ENCODE assay signal across 26 cellular contexts in the genomic region with DNA sequence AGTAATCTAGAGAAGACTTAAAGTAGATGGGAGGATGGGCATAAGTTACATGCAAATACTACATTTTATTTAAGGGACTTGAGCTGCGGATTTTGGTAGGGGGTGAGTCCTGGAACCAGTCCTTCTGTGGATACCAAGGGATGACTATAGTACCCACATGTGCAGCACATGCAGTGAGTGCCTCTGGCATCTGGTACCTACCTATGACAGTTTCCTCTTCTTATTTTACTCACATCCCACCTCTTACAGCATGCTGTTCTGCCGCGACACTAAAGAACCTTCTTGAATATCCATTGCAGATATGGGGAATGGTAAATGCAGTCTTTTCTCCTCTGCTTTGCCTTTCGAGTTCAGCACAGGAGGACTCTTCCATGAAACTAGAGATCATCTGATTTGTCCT. TPM values are rescaled to one million over a fixed set of nuclear protein-coding genes. Genes with fewer than 3 reads are reported as not detected.
DNase-seq lines count a peak whose midpoint lies in the region; ATAC-seq, FAIRE-seq and TF ChIP-seq lines count a peak whose summit lies in the region.
"Had no signal": no experiment of that assay in that cellular context is flagged by ENCODE, and none has a peak within 500 bp of the region (broad histone marks: within the 10 kb centered on the region; RNA-seq: fewer than 3 reads in every experiment).

No MANE protein-coding gene starts in this region.

- no peaks in the 10 kb centered on the region for H3K27me3 Mint-ChIP-seq in activated T-cell treated with anti-CD3 and anti-CD28 coated beads, Interleukin-2, amount 50 U/mL, for 72 hours (ENCODE audit: low read depth)
- H3K27me3 Mint-ChIP-seq in central memory CD8-positive, alpha-beta T cell, result no peaks in the 10 kb centered on the region
- H3K27me3 Mint-ChIP-seq in progenitor cell of endocrine pancreas, result no peaks in the 10 kb centered on the region
- H3K27me3 Mint-ChIP-seq: CD4-positive, alpha-beta T cell had no signal

- H3K4me3 ChIP-seq in NB4 (ENCODE audit: low read depth, low read length), result peak overlapping the region; percentile 96
- H3K4me3 ChIP-seq in kidney (ENCODE audit: low read length in 2 of 2), result no peak overlapping the region

- TF ChIP-seq CTCF in NB4 (IDR thresholded peaks at IDR 0.05; ENCODE audit: low read depth, low read length), result no peak
- no peak for TF ChIP-seq CTCF in progenitor cell of endocrine pancreas (IDR thresholded peaks at IDR 0.05; ENCODE audit: unreplicated experiment)
- TF ChIP-seq CTCF in kidney (IDR thresholded peaks at IDR 0.05; ENCODE audit: borderline replicate concordance, extremely low read depth, insufficient read depth), result no peak

- intact Hi-C loops in kidney (cut with DNase I), result no loop called here

- no peaks in the 10 kb centered on the region for H3K9me3 Mint-ChIP-seq in activated T-cell treated with anti-CD3 and anti-CD28 coated beads, Interleukin-2, amount 50 U/mL, for 72 hours
- H3K9me3 Mint-ChIP-seq in central memory CD8-positive, alpha-beta T cell, result no peaks in the 10 kb centered on the region
- no peaks in the 10 kb centered on the region for H3K9me3 Mint-ChIP-seq in progenitor cell of endocrine pancreas (ENCODE audit: low read depth)
- H3K9me3 Mint-ChIP-seq: CD4-positive, alpha-beta T cell; HFFc6 had no signal

- H3K4me3 Mint-ChIP-seq in activated T-cell treated with anti-CD3 and anti-CD28 coated beads, Interleukin-2, amount 50 U/mL, for 72 hours, result peak overlapping the region; percentile 32 to 39
- peak overlapping the region; percentile 93 for H3K4me3 Mint-ChIP-seq in central memory CD8-positive, alpha-beta T cell
- peak overlapping the region; percentile 9 for H3K4me3 Mint-ChIP-seq in progenitor cell of endocrine pancreas (ENCODE audit: low read depth)

- DNase-seq in activated T-cell treated with anti-CD3 and anti-CD28 coated beads, Interleukin-2, amount 50 U/mL, for 72 hours, result no peak
- DNase-seq in activated T-cell treated with anti-CD3 and anti-CD28 coated beads, Interleukin-2, amount 50 U/mL, for 1 hour, result no peak
- DNase-seq in NB4 (ENCODE audit: low read depth) (peak; percentile 14), progenitor cell of endocrine pancreas (ENCODE audit: low spot score, unreplicated experiment) (no peak), NCI-H1092 (lab: John Stamatoyannopoulos, UW) (no peak), kidney (no peak), SK-N-DZ (ENCODE audit: low spot score) (no peak)
- no peak for DNase-seq in central memory CD8-positive, alpha-beta T cell (ENCODE audit: low spot score in 2 of 2)
- DNase-seq: activated CD4-positive, alpha-beta T cell treated with anti-CD3 and anti-CD28 coated beads for 48 hours; CD4-positive, alpha-beta T cell; DMS53; foreskin fibroblast; HFFc6; KBM-7; mesendoderm; NCI-H1092 treated with DMSO at 0.1 percent for 48 hours; NCI-H2081; NCI-H446 treated with DMSO at 0.1 percent for 48 hours; uterus had no signal

- H3K36me3 Mint-ChIP-seq in activated T-cell treated with anti-CD3 and anti-CD28 coated beads, Interleukin-2, amount 50 U/mL, for 72 hours (ENCODE audit: insufficient read depth in 2 of 2), result peaks cover 0 to 5% of the 10 kb centered on the region in 2 donors
- peaks cover 13% of the 10 kb centered on the region for H3K36me3 Mint-ChIP-seq in central memory CD8-positive, alpha-beta T cell (ENCODE audit: insufficient read depth)
- peaks cover 4% of the 10 kb centered on the region for H3K36me3 Mint-ChIP-seq in progenitor cell of endocrine pancreas (ENCODE audit: insufficient read depth)

- H3K4me1 Mint-ChIP-seq in activated T-cell treated with anti-CD3 and anti-CD28 coated beads, Interleukin-2, amount 50 U/mL, for 72 hours (ENCODE audit: low read depth), result peaks cover 44% of the 10 kb centered on the region
- peaks cover 43% of the 10 kb centered on the region for H3K4me1 Mint-ChIP-seq in central memory CD8-positive, alpha-beta T cell
- H3K4me1 Mint-ChIP-seq in progenitor cell of endocrine pancreas (ENCODE audit: low read depth), result peaks cover 34% of the 10 kb centered on the region

- no peak for ATAC-seq in activated T-cell treated with anti-CD3 and anti-CD28 coated beads, Interleukin-2, amount 50 U/mL, for 72 hours (replicated peaks in 1 of 2)
- no peak for ATAC-seq in central memory CD8-positive, alpha-beta T cell (replicated peaks; ENCODE audit: extremely low read depth, poor library complexity, severe bottlenecking)

- no peak for TF ChIP-seq POLR2A in NB4 (IDR thresholded peaks at IDR 0.05; ENCODE audit: extremely low read depth, insufficient read length)

- peaks cover 11 to 14% of the 10 kb centered on the region in 2 donors for H3K4me1 ChIP-seq in kidney (ENCODE audit: control insufficient read depth in 1 of 2, insufficient read depth in 1 of 2, low read depth in 1 of 2, low read length in 2 of 2)

- H3K36me3 ChIP-seq in kidney (ENCODE audit: control insufficient read depth in 1 of 2, insufficient read depth in 2 of 2, low read length in 2 of 2), result peaks cover 0 to 3% of the 10 kb centered on the region in 2 donors
- H3K36me3 ChIP-seq: adrenal gland, cardiac muscle cell, uterus had no signal

- no peaks in the 10 kb centered on the region for H3K9me3 ChIP-seq in kidney (ENCODE audit: control insufficient read depth in 1 of 2, low read length in 2 of 2)
- H3K9me3 ChIP-seq: adrenal gland, uterus had no signal

- FAIRE-seq in kidney (lab: Jason Lieb, UNC), result no peak
- FAIRE-seq: TTC549 had no signal

- no peak overlapping the region for H3K9ac ChIP-seq in kidney (ENCODE audit: low read length in 2 of 2)

- H3K27ac ChIP-seq in kidney (ENCODE audit: low read depth in 2 of 2, low read length in 2 of 2), result no peak overlapping the region
- H3K27ac ChIP-seq: adrenal gland, cardiac muscle cell, RWPE1, uterus had no signal

- no peak overlapping the region for H3K27ac Mint-ChIP-seq in activated T-cell treated with anti-CD3 and anti-CD28 coated beads, Interleukin-2, amount 50 U/mL, for 72 hours
- no peak overlapping the region for H3K27ac Mint-ChIP-seq in central memory CD8-positive, alpha-beta T cell (ENCODE audit: low read depth)
- H3K27ac Mint-ChIP-seq in progenitor cell of endocrine pancreas, result no peak overlapping the region
- H3K27ac Mint-ChIP-seq: HFFc6 had no signal

RNA-seq across cellular contexts. Expression of gene TSEN2, which starts 1.7 kb away (rescaled TPM):
- 10 to 100 TPM in 1 of 2 donors, 1 to 10 TPM in 1; 8.7 to 11.8 TPM for total RNA-seq in activated T-cell treated with anti-CD3 and anti-CD28 coated beads, Interleukin-2, amount 50 U/mL, for 72 hours
- total RNA-seq in progenitor cell of endocrine pancreas, result 33.3 and 33.7 TPM in 2 replicates
- 20.7 TPM for total RNA-seq in kidney
- 10.3 TPM for polyA plus RNA-seq in kidney (ENCODE audit: insufficient read depth, low read depth, low replicate concordance)
- 40.5 and 42.2 TPM in 2 replicates for polyA plus RNA-seq in SK-N-DZ (2014; cell fraction: cytosol; rRNA removed)
- polyA plus RNA-seq in SK-N-DZ (2014; cell fraction: nucleus; rRNA removed), result 45.3 and 70.0 TPM in 2 replicates

RNA-seq across cellular contexts. Expression of gene MKRN2OS, which starts 59.3 kb away (rescaled TPM):
- not detected for total RNA-seq in activated T-cell treated with anti-CD3 and anti-CD28 coated beads, Interleukin-2, amount 50 U/mL, for 72 hours
- total RNA-seq in progenitor cell of endocrine pancreas, result 1.7 and 2.0 TPM in 2 replicates
- 1.7 TPM for total RNA-seq in kidney
- not detected for polyA plus RNA-seq in kidney (ENCODE audit: insufficient read depth, low read depth, low replicate concordance)
- not detected in 2 replicates for polyA plus RNA-seq in SK-N-DZ (2014; cell fraction: cytosol; rRNA removed)
- not detected in 2 replicates for polyA plus RNA-seq in SK-N-DZ (2014; cell fraction: nucleus; rRNA removed)
- total RNA-seq: adrenal gland; cardiac muscle cell; CD4-positive, alpha-beta T cell; dermis microvascular lymphatic vessel endothelial cell; HFFc6; smooth muscle cell; uterus had no signal
- polyA plus RNA-seq: adrenal gland, AG04450, smooth muscle cell had no signal

Comparison
In these comparisons a context has a peak if more than half of its experiments do, and no peak if none do; other contexts are left out.
1. H3K4me3 Mint-ChIP-seq: peak in every context shown above with its lines; median percentile 93 in central memory CD8-positive, alpha-beta T cell; 36 in activated T-cell treated with anti-CD3 and anti-CD28 coated beads, Interleukin-2, amount 50 U/mL, for 72 hours; 9 in progenitor cell of endocrine pancreas.